Comparison of ENCODE assay signal across 16 cellular contexts in the genomic region with DNA sequence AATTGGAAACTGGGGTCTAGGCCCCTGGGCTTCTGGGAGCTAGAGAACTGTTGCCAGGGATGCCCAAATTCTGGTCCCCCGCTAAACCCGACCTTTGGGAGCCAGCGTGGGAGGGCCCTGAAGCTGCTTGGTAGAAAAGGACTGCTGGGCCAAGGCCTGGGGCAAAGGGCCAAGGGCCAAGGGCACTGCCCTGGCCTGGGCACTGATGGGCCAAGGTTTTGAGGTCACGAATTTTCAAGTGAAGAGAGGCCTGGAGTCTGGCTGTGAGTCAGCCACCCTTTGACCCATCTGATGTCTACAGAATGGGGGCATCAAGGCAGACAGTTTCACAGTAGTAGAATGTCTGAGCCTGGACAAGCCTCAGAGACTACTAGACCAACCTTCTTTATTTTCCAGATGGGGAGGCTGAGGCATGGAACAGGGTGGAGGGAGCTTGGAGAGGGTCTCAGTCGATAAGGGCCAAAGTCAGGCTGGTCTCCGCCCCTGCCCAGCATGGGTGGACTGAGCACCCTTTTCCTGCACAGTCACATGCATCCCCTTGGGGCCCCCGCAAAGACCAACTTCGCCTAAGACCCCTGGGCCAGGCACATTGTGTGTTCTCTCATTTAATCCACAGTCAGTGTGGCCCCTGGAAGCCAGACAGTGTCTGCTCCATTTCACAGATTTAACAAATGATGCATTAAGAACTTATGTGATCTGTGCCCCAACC.
"Had no signal": no experiment of that assay in that cellular context is flagged by ENCODE, and none has a peak within 500 bp of the region (broad histone marks: within the 10 kb centered on the region; RNA-seq: fewer than 3 reads in every experiment).

No MANE protein-coding gene starts in this region.

- H3K27ac Mint-ChIP-seq: activated T-helper 2 cell treated with anti-CD3 and anti-CD28 coated beads, Interferon-gamma antibody, Interleukin-2, Interleukin-4, amounts not matched to agents 10 μg/mL and 5 μg/mL and 100 μg/mL, durations not matched to agents 14 hours and 24 hours and 36 hours had no signal

- H3K4me2 ChIP-seq: hepatocyte had no signal

- H3K27me3 ChIP-seq: colonic mucosa, hepatocyte, ovary, tibial nerve, uterus had no signal

- H3K9me3 ChIP-seq: colonic mucosa, ovary, tibial nerve, uterus had no signal

- DNase-seq: activated naive CD4-positive, alpha-beta T cell treated with anti-CD3 and anti-CD28 coated beads, Interleukin-2, amount 50 U/mL, for 16 hours; activated T-cell treated with anti-CD3 and anti-CD28 coated beads for 4 hours; colonic mucosa; left ventricle myocardium superior; ovary; stimulated activated CD4-positive, alpha-beta T cell treated with anti-CD3 and anti-CD28 coated beads, Interleukin-4, amount 100 ng/mL, for 1 hour; stimulated activated naive CD4-positive, alpha-beta T cell treated with Interleukin-2 at 50 U/mL for 16 hours; T-cell; T-helper 9 cell; uterus had no signal

- H3K4me1 Mint-ChIP-seq: neural crest cell had no signal

- H3K36me3 ChIP-seq: colonic mucosa, ovary, tibial nerve, uterus had no signal

- H3K9me3 Mint-ChIP-seq: activated T-helper 2 cell treated with anti-CD3 and anti-CD28 coated beads, Interferon-gamma antibody, Interleukin-2, Interleukin-4, amounts not matched to agents 10 μg/mL and 5 μg/mL and 100 μg/mL, durations not matched to agents 14 hours and 24 hours and 36 hours; neural crest cell; T-cell had no signal

- H3K27me3 Mint-ChIP-seq: T-cell had no signal

- H3K4me1 ChIP-seq: colonic mucosa, tibial nerve, uterus had no signal

- H3K27ac ChIP-seq: colonic mucosa, hepatocyte, ovary, tibial nerve, uterus had no signal

- H3K4me3 ChIP-seq: colonic mucosa, hepatocyte, ovary, tibial nerve, uterus had no signal

- ATAC-seq: activated CD4-positive, CD25-positive, alpha-beta regulatory T cell treated with anti-CD3 and anti-CD28 coated beads, Interleukin-2, amount 50 U/mL, for 24 hours; esophagus mucosa; T-cell had no signal

- H3K36me3 Mint-ChIP-seq: T-cell had no signal

- H3K4me3 Mint-ChIP-seq: neural crest cell had no signal
